Comparison of ENCODE assay signal across 14 cellular contexts in the genomic region with DNA sequence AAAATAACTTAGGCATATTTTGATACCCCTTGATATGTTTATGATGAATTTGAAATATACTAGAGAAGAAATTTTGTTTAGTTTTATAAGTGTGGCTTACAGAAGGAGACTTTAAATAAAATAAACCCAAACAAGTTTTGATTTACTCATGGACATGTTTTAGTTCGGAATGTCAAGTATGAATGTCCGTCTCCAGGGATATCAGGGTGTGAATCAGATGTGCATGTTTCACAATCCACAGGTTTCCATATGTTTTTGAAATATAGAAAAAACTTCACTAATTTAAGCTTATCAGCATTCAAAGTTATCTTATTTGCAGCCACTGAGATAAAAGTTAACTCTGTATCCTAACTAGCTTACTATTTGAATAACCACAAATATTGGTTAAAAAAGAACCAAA.
"Had no signal": no experiment of that assay in that cellular context is flagged by ENCODE, and none has a peak within 500 bp of the region (broad histone marks: within the 10 kb centered on the region; RNA-seq: fewer than 3 reads in every experiment).

No MANE protein-coding gene starts in this region.

- H3K4me1 Mint-ChIP-seq: activated CD4-positive, alpha-beta T cell treated with anti-CD3 and anti-CD28 coated beads, Interleukin-2, amount 10 ng/mL, durations not matched to agents 24 days and 14 days; neural crest cell; stimulated activated naive CD8-positive, alpha-beta T cell treated with anti-CD3 and anti-CD28 coated beads, Interleukin-15, amount 100 ng/mL, for 72 hours; WTC11 had no signal

- H3K4me1 ChIP-seq: adrenal gland, body of pancreas had no signal

- DNase-seq: activated CD4-positive, alpha-beta T cell treated with anti-CD3 and anti-CD28 coated beads, Interleukin-2, amount 10 ng/mL, durations not matched to agents 24 days and 14 days; activated CD8-positive, alpha-beta memory T cell treated with anti-CD3 and anti-CD28 coated beads for 24 hours; activated naive CD4-positive, alpha-beta T cell treated with anti-CD3 and anti-CD28 coated beads for 36 hours; adrenal gland; body of pancreas; hippocampal formation; stimulated activated CD4-positive, alpha-beta T cell treated with anti-CD3 and anti-CD28 coated beads, Interleukin-4, amount 100 ng/mL, for 4 hours; stimulated activated naive CD8-positive, alpha-beta T cell treated with anti-CD3 and anti-CD28 coated beads, Interleukin-15, amount 100 ng/mL, for 72 hours; T-helper 17 cell had no signal

- H3K4me3 Mint-ChIP-seq: activated CD4-positive, alpha-beta T cell treated with anti-CD3 and anti-CD28 coated beads, Interleukin-2, amount 10 ng/mL, durations not matched to agents 24 days and 14 days; activated naive CD4-positive, alpha-beta T cell treated with anti-CD3 and anti-CD28 coated beads for 36 hours; neural crest cell; stimulated activated naive CD8-positive, alpha-beta T cell treated with anti-CD3 and anti-CD28 coated beads, Interleukin-15, amount 100 ng/mL, for 72 hours; T-helper 17 cell; WTC11 had no signal

- H3K27ac ChIP-seq: adrenal gland, body of pancreas, esophagus muscularis mucosa, parathyroid adenoma, thoracic aorta had no signal

- H3K27me3 ChIP-seq: adrenal gland, body of pancreas, esophagus muscularis mucosa had no signal

- H3K4me3 ChIP-seq: adrenal gland, body of pancreas, esophagus muscularis mucosa, thoracic aorta had no signal

- H3K36me3 ChIP-seq: adrenal gland, esophagus muscularis mucosa, thoracic aorta had no signal

- H3K9me3 ChIP-seq: adrenal gland, body of pancreas, esophagus muscularis mucosa, thoracic aorta had no signal

- ATAC-seq: body of pancreas; stimulated activated naive CD8-positive, alpha-beta T cell treated with anti-CD3 and anti-CD28 coated beads, Interleukin-15, amount 100 ng/mL, for 72 hours; T-helper 17 cell; WTC11 had no signal

- H3K36me3 Mint-ChIP-seq: WTC11 had no signal

- H3K9me3 Mint-ChIP-seq: activated naive CD4-positive, alpha-beta T cell treated with anti-CD3 and anti-CD28 coated beads for 36 hours; stimulated activated naive CD8-positive, alpha-beta T cell treated with anti-CD3 and anti-CD28 coated beads, Interleukin-15, amount 100 ng/mL, for 72 hours had no signal

- H3K27ac Mint-ChIP-seq: activated CD4-positive, alpha-beta T cell treated with anti-CD3 and anti-CD28 coated beads, Interleukin-2, amount 10 ng/mL, durations not matched to agents 24 days and 14 days; activated naive CD4-positive, alpha-beta T cell treated with anti-CD3 and anti-CD28 coated beads for 36 hours; stimulated activated naive CD8-positive, alpha-beta T cell treated with anti-CD3 and anti-CD28 coated beads, Interleukin-15, amount 100 ng/mL, for 72 hours; T-helper 17 cell; WTC11 had no signal

- H3K27me3 Mint-ChIP-seq: T-helper 17 cell had no signal
